ENCODE assay signal across 9 cellular contexts in genomic region chr19:10817291-10818038, GRCh38. TPM values are rescaled to one million over a fixed set of nuclear protein-coding genes. Genes with fewer than 3 reads are reported as not detected.
DNase-seq lines count a peak whose midpoint lies in the region; TF ChIP-seq lines count a peak whose summit lies in the region.
"Had no signal": no experiment of that assay in that cellular context is flagged by ENCODE, and none has a peak within 500 bp of the region (broad histone marks: within the 10 kb centered on the region; RNA-seq: fewer than 3 reads in every experiment).

No MANE protein-coding gene starts in this region.

- H3K27me3 ChIP-seq in mesenchymal stem cell (ENCODE audit: control insufficient read depth in 1 of 2, insufficient read depth in 1 of 2, low read length in 2 of 2) = no peaks in the 10 kb centered on the region

- DNase-seq in HFFc6 = peak; percentile 97
- peak; percentile 67 for DNase-seq in mesenchymal stem cell
- no peak for DNase-seq in amygdala (lab: John Stamatoyannopoulos, UW)
- DNase-seq in DMS 273 (lab: John Stamatoyannopoulos, UW; ENCODE audit: unreplicated experiment) = no peak
- no peak for DNase-seq in G401 (ENCODE audit: low spot score)
- no peak for DNase-seq in activated naive CD4-positive, alpha-beta T cell (lab: John Stamatoyannopoulos, UW)

- 84% methylated on average over 42 of the region's 42 CpGs for WGBS in mesenchymal stem cell

- no peak overlapping the region for H2BK15ac ChIP-seq in mesenchymal stem cell (ENCODE audit: low read depth, poor library complexity, severe bottlenecking)

- H3K4me3 ChIP-seq in mesenchymal stem cell (ENCODE audit: insufficient read depth in 1 of 2, low read depth in 1 of 2, low read length in 2 of 2) = peak overlapping the region in 1 of 2 experiments; percentile 94

- H3K4me1 ChIP-seq in mesenchymal stem cell (ENCODE audit: control insufficient read depth, insufficient read depth, low read depth, low read length) = peaks cover 22% of the 10 kb centered on the region

- peak overlapping the region; percentile 100 for H3K9ac ChIP-seq in mesenchymal stem cell (ENCODE audit: low read length)

- H2BK120ac ChIP-seq in mesenchymal stem cell (ENCODE audit: low read depth, low read length) = no peak overlapping the region

- no peak overlapping the region for H4K91ac ChIP-seq in mesenchymal stem cell (ENCODE audit: low read length)

- H3K4me3 Mint-ChIP-seq in HFFc6 = peak overlapping the region; percentile 96

- H3K4me1 Mint-ChIP-seq in HFFc6 (ENCODE audit: low read depth) = peaks cover 53% of the 10 kb centered on the region

- TF ChIP-seq CTCF in HFFc6 (IDR thresholded peaks at IDR 0.05) = no peak

- no peak overlapping the region for H2AFZ ChIP-seq in mesenchymal stem cell (ENCODE audit: low read depth, low read length)

- H3K27ac Mint-ChIP-seq in HFFc6 = peak overlapping the region; percentile 98

- H3K27ac ChIP-seq in cingulate gyrus (ENCODE audit: low read depth, low read length) (peak overlapping the region; percentile 65), mesenchymal stem cell (ENCODE audit: low read length, poor library complexity, severe bottlenecking) (no peak overlapping the region), temporal lobe (ENCODE audit: low read depth, low read length) (peak overlapping the region; percentile 31)

- H3K23ac ChIP-seq in mesenchymal stem cell (ENCODE audit: low read length in 2 of 2) = no peak overlapping the region

- H3K4ac ChIP-seq in mesenchymal stem cell (ENCODE audit: low read depth in 1 of 2, low read length in 2 of 2) = peak overlapping the region in 1 of 2 experiments; percentile 7

- in situ Hi-C loops in G401 (cut with HindIII; ENCODE audit: low sequenced_read_pairs) = no loop called here

- H2BK5ac ChIP-seq in mesenchymal stem cell (ENCODE audit: low read depth, low read length, poor library complexity, severe bottlenecking) = no peak overlapping the region

- peaks cover 32% of the 10 kb centered on the region for H3K79me1 ChIP-seq in mesenchymal stem cell (replicated peaks; ENCODE audit: low read length, poor library complexity, severe bottlenecking)

- H3K9me3 Mint-ChIP-seq in HFFc6 = peaks cover 6% of the 10 kb centered on the region

- peaks cover 36% of the 10 kb centered on the region for H3K27me3 Mint-ChIP-seq in HFFc6 (ENCODE audit: insufficient read depth)

- H3K14ac ChIP-seq in mesenchymal stem cell (ENCODE audit: low read length in 2 of 2) = no peak overlapping the region

- no peaks in the 10 kb centered on the region for H3K9me3 ChIP-seq in mesenchymal stem cell (ENCODE audit: control insufficient read depth, low read length)

- peak overlapping the region in 1 of 2 experiments; percentile 38 for H2BK12ac ChIP-seq in mesenchymal stem cell (ENCODE audit: low read length in 2 of 2)

- peaks cover 56 to 80% of the 10 kb centered on the region in 2 experiments for H3K36me3 ChIP-seq in mesenchymal stem cell (ENCODE audit: control insufficient read depth in 1 of 2, insufficient read depth in 2 of 2, low read depth in 1 of 2, low read length in 2 of 2)

- H3K4me2 ChIP-seq in mesenchymal stem cell (ENCODE audit: low read length, poor library complexity, severe bottlenecking) = no peak overlapping the region

- peaks cover 50% of the 10 kb centered on the region for H3K36me3 Mint-ChIP-seq in HFFc6 (ENCODE audit: low read depth)

- H2AK5ac ChIP-seq in mesenchymal stem cell (ENCODE audit: low read length, severe bottlenecking) = no peak overlapping the region

- H3K18ac ChIP-seq in mesenchymal stem cell (ENCODE audit: low read depth in 1 of 2, low read length in 2 of 2) = peak overlapping the region in 1 of 2 experiments; percentile 61

- H4K8ac ChIP-seq in mesenchymal stem cell (ENCODE audit: low read length) = no peak overlapping the region

RNA-seq across cellular contexts. Expression of gene TMED1, which starts 18.5 kb away (rescaled TPM):
- total RNA-seq in HFFc6 (2021; fragmentation: NEBNext Ultra II Directional; extraction: Animal tissue kit (Norgen Biotek cat#: 25700)) = 10 to 100 TPM; 42.8 to 65.0 (median 48.1) TPM
- polyA plus RNA-seq in mesenchymal stem cell (2013, experiment 1 of 2) = 28.5 TPM
- polyA plus RNA-seq in mesenchymal stem cell (2013, experiment 2 of 2) = 29.7 TPM
- 8.1 TPM for total RNA-seq in temporal lobe
- 62.9 and 74.7 TPM in 2 replicates for total RNA-seq in G401 (2014; rRNA removed; shearing (Covaris generic))

RNA-seq across cellular contexts. Expression of gene C19orf38, which starts 30.8 kb away (rescaled TPM):
- total RNA-seq in HFFc6 (2021; fragmentation: NEBNext Ultra II Directional; extraction: Animal tissue kit (Norgen Biotek cat#: 25700)) = under 1 TPM in 2 of 6 experiments, not detected in 4; 0.40 to 0.71 TPM
- polyA plus RNA-seq in mesenchymal stem cell (2013, experiment 1 of 2) = not detected
- not detected for polyA plus RNA-seq in mesenchymal stem cell (2013, experiment 2 of 2)
- total RNA-seq in temporal lobe = not detected
- not detected in 2 replicates for total RNA-seq in G401 (2014; rRNA removed; shearing (Covaris generic))
- total RNA-seq: epithelial cell of proximal tubule had no signal

RNA-seq across cellular contexts. Expression of gene CARM1, which starts 53.9 kb away (rescaled TPM):
- total RNA-seq in HFFc6 (2021; fragmentation: NEBNext Ultra II Directional; extraction: Animal tissue kit (Norgen Biotek cat#: 25700)) = 10 to 100 TPM; 67.2 to 82.1 (median 76.8) TPM
- polyA plus RNA-seq in mesenchymal stem cell (2013, experiment 1 of 2) = 83.5 TPM
- 82.1 TPM for polyA plus RNA-seq in mesenchymal stem cell (2013, experiment 2 of 2)
- total RNA-seq in temporal lobe = 17.9 TPM
- total RNA-seq in G401 (2014; rRNA removed; shearing (Covaris generic)) = 41.8 and 54.2 TPM in 2 replicates

Comparison
In these comparisons a context has a peak if more than half of its experiments do, and no peak if none do; other contexts are left out.
1. DNase-seq: peak in HFFc6 (single experiment) and mesenchymal stem cell (single experiment); none in amygdala (0 of 56), DMS 273 (single experiment), G401 (single experiment) and activated naive CD4-positive, alpha-beta T cell (0 of 4).